Comparison of ENCODE assay signal across 8 cellular contexts in genomic region chr1:182392045-182393028, GRCh38. TPM values are rescaled to one million over a fixed set of nuclear protein-coding genes. Genes with fewer than 3 reads are reported as not detected.
A peak's percentile ranks its signal among the peaks of the same experiment; 100 is the strongest.
DNase-seq lines count a peak whose midpoint lies in the region; ATAC-seq and TF ChIP-seq lines count a peak whose summit lies in the region.

No MANE protein-coding gene starts in this region.

- H3K9me3 ChIP-seq in right atrium auricular region, result no peaks in the 10 kb centered on the region

- H3K4me1 ChIP-seq in right atrium auricular region, result peaks cover 0 to 36% of the 10 kb centered on the region in 2 donors

- peak; percentile 24 for ATAC-seq in GM18502 (IDR thresholded peaks at IDR 0.05; ENCODE audit: poor library complexity, unreplicated experiment)
- ATAC-seq in HG03196 (IDR thresholded peaks at IDR 0.05; ENCODE audit: unreplicated experiment), result peak; percentile 14

- TF ChIP-seq CTCF in 22Rv1 (IDR thresholded peaks at IDR 0.05) (no peak), right atrium auricular region (IDR thresholded peaks at IDR 0.05) (no peak)

- H3K4me3 ChIP-seq in right atrium auricular region, result peak overlapping the region; percentile 76 to 87

- 13 to 15% (median 13%) methylated on average over 42 to 47 of the region's 47 CpGs for WGBS in adipose tissue, 3 donors

- no peaks in the 10 kb centered on the region for H3K27me3 ChIP-seq in right atrium auricular region

- peak; percentile 51 for DNase-seq in NOMO-1 treated with DMSO at 0.1 percent for 48 hours (lab: John Stamatoyannopoulos, UW; ENCODE audit: unreplicated experiment)
- peak; percentile 62 for DNase-seq in right atrium auricular region (ENCODE audit: low spot score)
- peak; percentile 91 for DNase-seq in retina
- DNase-seq in NCI-H774 (lab: John Stamatoyannopoulos, UW), result no peak

- peaks cover 15% of the 10 kb centered on the region for H3K36me3 ChIP-seq in right atrium auricular region

- H3K27ac ChIP-seq in 22Rv1 (peak overlapping the region; percentile 85), adipose tissue (ENCODE audit: low read depth, low read length) (peak overlapping the region; percentile 60), right atrium auricular region (peak overlapping the region; percentile 98 to 99)

RNA-seq across cellular contexts. Expression of gene GLUL, which starts 0.7 kb away (rescaled TPM):
- 1,000 to 10,000 TPM; 1,065 to 6,550 (median 3,246) TPM for polyA plus RNA-seq in adipose tissue
- total RNA-seq in right atrium auricular region, result 100 to 1,000 TPM; 381 to 632 TPM

RNA-seq across cellular contexts. Expression of gene TEDDM1, which starts 8.1 kb away (rescaled TPM):
- polyA plus RNA-seq in adipose tissue, result not detected
- not detected for total RNA-seq in right atrium auricular region

RNA-seq across cellular contexts. Expression of gene RGSL1, which starts 57.6 kb away (rescaled TPM):
- not detected for polyA plus RNA-seq in adipose tissue
- not detected for total RNA-seq in right atrium auricular region
